In the genomic region with DNA sequence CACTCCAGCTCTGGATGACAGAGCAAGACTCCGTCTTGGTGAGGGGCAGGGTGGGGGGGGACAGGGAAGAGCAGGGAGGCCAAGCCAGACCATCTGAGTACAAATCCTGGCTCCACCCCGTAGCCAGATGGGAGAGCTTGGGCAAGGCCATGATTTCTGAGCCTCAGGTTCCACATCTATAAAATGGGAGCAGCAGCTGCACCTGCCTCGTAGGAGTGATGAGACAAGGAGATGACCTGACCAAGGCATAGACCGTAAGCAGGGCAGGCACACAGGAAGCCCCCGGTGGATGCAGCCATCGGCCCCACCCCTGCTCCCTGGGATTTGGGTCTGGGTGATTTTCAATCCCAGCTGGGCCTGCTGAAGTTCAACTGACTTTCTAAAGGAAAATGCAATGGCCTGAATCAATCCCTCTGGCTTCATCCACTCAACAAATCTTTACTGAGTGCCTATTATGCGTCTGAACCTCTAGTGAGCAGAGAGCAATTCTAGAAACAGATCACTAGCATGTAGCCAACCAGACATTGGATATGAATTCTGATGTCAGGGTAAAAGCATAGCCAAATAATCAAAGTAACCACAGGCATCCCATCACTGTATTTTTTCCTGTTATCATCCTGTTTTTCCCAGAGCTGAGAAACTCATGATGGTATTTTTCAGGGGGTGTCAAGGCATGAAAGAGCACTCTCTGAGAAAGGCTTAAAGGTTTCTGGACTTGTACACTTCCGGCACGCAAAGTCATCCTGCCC, we compare ENCODE assay signal across 17 cellular contexts.
DNase-seq lines count a peak whose midpoint lies in the region; ATAC-seq and TF ChIP-seq lines count a peak whose summit lies in the region.
"Had no signal": no experiment of that assay in that cellular context is flagged by ENCODE, and none has a peak within 500 bp of the region (broad histone marks: within the 10 kb centered on the region; RNA-seq: fewer than 3 reads in every experiment).

No MANE protein-coding gene starts in this region.

- in situ Hi-C loops in GM13977 (cut with MboI; ENCODE audit: low pct_unique_long_range_greater_than_20kb, low sequenced_read_pairs, unreplicated experiment): no loop called here

- H3K36me3 ChIP-seq in osteoblast (ENCODE audit: insufficient read depth, low read length): no peaks in the 10 kb centered on the region
- 0 out of 2 replicates have a peak, but pooled peaks cover 4% of the 10 kb centered on the region for H3K36me3 ChIP-seq in Karpas-422 (ENCODE audit: insufficient read depth, low read length)
- H3K36me3 ChIP-seq: MG63 had no signal

- no peak overlapping the region for H3K9ac ChIP-seq in Karpas-422 (ENCODE audit: low read length)
- H3K9ac ChIP-seq: KMS-11 had no signal

- H3K4me1 ChIP-seq in osteoblast (ENCODE audit: insufficient read depth, low read length): no peaks in the 10 kb centered on the region
- peaks cover 13% of the 10 kb centered on the region for H3K4me1 ChIP-seq in Karpas-422 (ENCODE audit: low read length)

- no peak for TF ChIP-seq CTCF in dorsolateral prefrontal cortex (IDR thresholded peaks at IDR 0.05 in 54 of 56, conservative IDR thresholded peaks at IDR 0.05 in 2 of 56; ENCODE audit: low read depth in 1 of 56, partially characterized antibody in 56 of 56)
- TF ChIP-seq CTCF in osteoblast (IDR thresholded peaks at IDR 0.05; ENCODE audit: extremely low read depth, low read depth, low read length): no peak
- no peak for TF ChIP-seq CTCF in GM13977 (IDR thresholded peaks at IDR 0.05; ENCODE audit: extremely low read depth, insufficient read depth, missing control alignments)

- H4K20me1 ChIP-seq in osteoblast (ENCODE audit: insufficient read depth, low read length) (no peaks in the 10 kb centered on the region), Karpas-422 (ENCODE audit: insufficient read depth, low read depth, low read length) (peaks cover 12% of the 10 kb centered on the region; the same call in 1 of the 2 replicates)

- H3K9me2 ChIP-seq in Karpas-422 (replicated peaks; ENCODE audit: insufficient read depth, low read length): no peaks in the 10 kb centered on the region

- H3K4me2 ChIP-seq in osteoblast (ENCODE audit: insufficient read depth, low read length) (no peak overlapping the region), Karpas-422 (ENCODE audit: low read depth, low read length, poor library complexity, severe bottlenecking) (no peak overlapping the region)
- H3K4me2 ChIP-seq: GM23338, KMS-11, PC-9 had no signal

- intact Hi-C loops in Right ventricle myocardium superior (cut with DNase I): no loop called here
- intact Hi-C loops in Right ventricle myocardium inferior (cut with DNase I): no loop called here
- intact Hi-C loops in dorsolateral prefrontal cortex (cut with DNase I): loop anchor here in 1 of 2 donors (5.0 to 10.0 kb wide), 2 partner anchors 187 to 366 kb away; no protein-coding TSS in a partner anchor

- ATAC-seq in Right ventricle myocardium superior (ENCODE audit: poor library complexity) (no peak), Right ventricle myocardium inferior (no peak)
- ATAC-seq: GM23338 had no signal

- H3K79me2 ChIP-seq in osteoblast (ENCODE audit: insufficient read depth, low read length) (no peaks in the 10 kb centered on the region), Karpas-422 (ENCODE audit: low read length) (peaks cover 3% of the 10 kb centered on the region; the same call in 1 of the 2 replicates)

- peak; percentile 4 for DNase-seq in Right ventricle myocardium superior
- DNase-seq in Right ventricle myocardium inferior (ENCODE audit: missing footprints): no peak
- peak in 1 of 10 donors; percentile 38 for DNase-seq in dorsolateral prefrontal cortex
- DNase-seq in osteoblast (ENCODE audit: insufficient read length, low spot score, missing footprints): peak; percentile 76
- no peak for DNase-seq in retina
- no peak for DNase-seq in Karpas-422
- no peak for DNase-seq in activated CD4-positive, alpha-beta T cell treated with anti-CD3 and anti-CD28 coated beads, Interleukin-2, amount 50 U/mL, for 1 hour
- DNase-seq in GM13977 (ENCODE audit: low spot score): no peak
- DNase-seq: DMS 273 treated with DMSO at 0.1 percent for 48 hours, MG63, NCI-H1092 treated with DMSO at 0.1 percent for 48 hours, NCI-H2107, NCI-H2227 treated with DMSO at 0.1 percent for 48 hours, PC-9 had no signal

- H3K27ac ChIP-seq in dorsolateral prefrontal cortex (peak overlapping the region in 38 of 59 donors; percentile 3 to 92 (median 83)), osteoblast (ENCODE audit: low read depth, low read length) (no peak overlapping the region), Karpas-422 (ENCODE audit: low read length) (no peak overlapping the region)
- H3K27ac ChIP-seq: 22Rv1, KMS-11, PC-9 had no signal

- no peak overlapping the region for H2AFZ ChIP-seq in osteoblast (ENCODE audit: low read length)
- no peak overlapping the region for H2AFZ ChIP-seq in Karpas-422 (ENCODE audit: low read length)
- H2AFZ ChIP-seq: GM23338, PC-9 had no signal

- H3K9me3 ChIP-seq in osteoblast (ENCODE audit: low read depth, low read length) (peaks cover 4% of the 10 kb centered on the region), Karpas-422 (ENCODE audit: low read length) (no peaks in the 10 kb centered on the region)
- H3K9me3 ChIP-seq: MG63 had no signal

- H3K4me3 ChIP-seq in dorsolateral prefrontal cortex (no peak overlapping the region), osteoblast (ENCODE audit: insufficient read depth, low read length) (no peak overlapping the region), Karpas-422 (ENCODE audit: low read length) (no peak overlapping the region)
- H3K4me3 ChIP-seq: GM23338, MG63, PC-9 had no signal

- no peaks in the 10 kb centered on the region for H3K27me3 ChIP-seq in dorsolateral prefrontal cortex
- H3K27me3 ChIP-seq in osteoblast (ENCODE audit: insufficient read depth, low read length): peaks cover 55% of the 10 kb centered on the region
- H3K27me3 ChIP-seq in Karpas-422 (ENCODE audit: low read length): no peaks in the 10 kb centered on the region
- H3K27me3 ChIP-seq: MG63 had no signal

Comparison
In these comparisons a context has a peak if more than half of its experiments do, and no peak if none do; other contexts are left out.
1. DNase-seq: peak in Right ventricle myocardium superior (single experiment) and osteoblast (single experiment); none in Right ventricle myocardium inferior (single experiment), retina (single experiment), Karpas-422 (single experiment), activated CD4-positive, alpha-beta T cell treated with anti-CD3 and anti-CD28 coated beads, Interleukin-2, amount 50 U/mL, for 1 hour (single experiment) and GM13977 (single experiment).
2. H3K27ac ChIP-seq: peak in dorsolateral prefrontal cortex (38 of 59); none in osteoblast (single experiment) and Karpas-422 (single experiment).